In the genomic region with DNA sequence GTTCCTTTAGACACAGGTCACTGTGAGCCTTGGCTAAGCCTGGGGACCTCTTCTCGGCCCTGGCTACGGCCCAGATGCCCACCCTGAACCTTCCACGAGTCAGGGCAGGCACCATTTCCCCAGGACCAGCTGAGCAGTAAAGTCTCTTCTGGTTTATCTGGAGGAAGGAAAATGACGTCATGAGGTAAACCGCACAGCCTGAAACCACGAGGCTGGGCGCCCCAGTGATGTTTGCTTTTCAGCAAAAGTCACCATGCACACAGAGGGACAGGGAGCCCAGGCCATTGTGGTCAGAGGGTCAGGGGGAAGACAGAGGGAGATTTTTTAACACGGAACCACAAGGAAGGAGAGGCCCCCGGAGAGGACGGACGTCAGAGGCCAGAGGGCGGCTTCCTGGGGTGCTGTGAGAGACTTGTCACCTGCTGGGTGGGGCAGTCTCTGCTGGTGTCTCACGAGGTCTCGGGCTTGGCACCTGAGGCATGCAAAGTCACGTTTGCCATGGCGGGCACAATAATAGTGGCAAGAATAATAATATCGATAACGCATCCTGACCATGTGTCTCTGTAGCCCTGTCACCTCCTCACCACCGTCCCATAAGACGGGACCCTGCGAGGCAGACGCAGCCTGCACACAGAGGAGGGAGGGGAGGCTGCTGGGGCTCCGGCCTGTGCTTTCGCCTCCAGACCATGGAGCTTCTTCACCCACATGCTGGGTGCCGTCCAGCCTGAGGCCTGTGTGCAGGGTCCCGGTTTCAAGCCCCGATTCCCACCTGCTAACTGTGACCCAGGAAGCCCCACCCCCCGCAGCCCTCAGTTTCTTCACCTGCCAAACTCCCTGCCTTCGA, we compare ENCODE assay signal across 8 cellular contexts. TPM values are rescaled to one million over a fixed set of nuclear protein-coding genes. Genes with fewer than 3 reads are reported as not detected.
A peak's percentile ranks its signal among the peaks of the same experiment; 100 is the strongest.
DNase-seq lines count a peak whose midpoint lies in the region; ATAC-seq, FAIRE-seq and TF ChIP-seq lines count a peak whose summit lies in the region.

No MANE protein-coding gene starts in this region.

- H3K36me3 ChIP-seq in Panc1 (ENCODE audit: control insufficient read depth, insufficient read depth, low read length) (no peaks in the 10 kb centered on the region), left lung (no peaks in the 10 kb centered on the region)

- H3K9me3 Mint-ChIP-seq in activated T-helper 17 cell treated with anti-CD3 and anti-CD28 coated beads, Interleukin-2, amount 50 U/mL, for 72 hours: no peaks in the 10 kb centered on the region

- ATAC-seq in HG02870 (IDR thresholded peaks at IDR 0.05; ENCODE audit: unreplicated experiment): peak; percentile 71
- 0 out of 2 replicates have a peak, but pooled peaks have one; percentile 24 for ATAC-seq in Panc1
- ATAC-seq in activated T-helper 17 cell treated with anti-CD3 and anti-CD28 coated beads, Interleukin-2, amount 50 U/mL, for 72 hours (replicated peaks): peak; percentile 88
- peak; percentile 59 for ATAC-seq in left lung

- H3K27me3 ChIP-seq in Panc1 (ENCODE audit: control insufficient read depth, insufficient read depth, low read length) (no peaks in the 10 kb centered on the region), left lung (no peaks in the 10 kb centered on the region)

- TF ChIP-seq CTCF in Panc1 (IDR thresholded peaks at IDR 0.05) (no peak), left lung (IDR thresholded peaks at IDR 0.05) (no peak)

- H3K27ac ChIP-seq in Panc1 (ENCODE audit: low read length) (0 out of 2 replicates have a peak overlapping the region, but pooled peaks have one; percentile 39), left lung (peak overlapping the region in 1 of 2 donors; percentile 80)

- CTCF ChIA-PET in Panc1 (lab: Charles Lee): interaction anchor here (0.6 kb wide), 1 partner anchor 207 kb away, joined by 5 read pairs; no protein-coding TSS in a partner anchor

- H3K4me1 ChIP-seq in Panc1 (ENCODE audit: control insufficient read depth, insufficient read depth, low read length) (no peaks in the 10 kb centered on the region; the same call in 1 of the 2 replicates), left lung (peaks cover 12 to 44% of the 10 kb centered on the region in 2 donors)

- POLR2A ChIA-PET in Panc1 (lab: Charles Lee): interaction anchor here (1.1 kb wide), 1 partner anchor 25 kb away, joined by 3 read pairs; no protein-coding TSS in a partner anchor

- no peak for TF ChIP-seq POLR2A in GM12892 (IDR thresholded peaks at IDR 0.05; ENCODE audit: low read depth, low read length)

- peak overlapping the region; percentile 77 for H3K4me3 Mint-ChIP-seq in activated T-helper 17 cell treated with anti-CD3 and anti-CD28 coated beads, Interleukin-2, amount 50 U/mL, for 72 hours

- H3K36me3 Mint-ChIP-seq in activated T-helper 17 cell treated with anti-CD3 and anti-CD28 coated beads, Interleukin-2, amount 50 U/mL, for 72 hours (ENCODE audit: low read depth): peaks cover 6% of the 10 kb centered on the region

- DNase-seq in GM12892 (ENCODE audit: insufficient read length): peak; percentile 56
- peak; percentile 27 for DNase-seq in Panc1 (ENCODE audit: low read depth, low spot score)
- peak; percentile 80 to 87 for DNase-seq in left lung
- peak; percentile 92 for DNase-seq in stimulated activated CD8-positive, alpha-beta memory T cell treated with anti-CD3 and anti-CD28 coated beads, Interleukin-4, amount 100 ng/mL, for 48 hours
- DNase-seq in NCI-H1417 (lab: John Stamatoyannopoulos, UW): no peak
- no peak for DNase-seq in D341Med (ENCODE audit: low spot score)

- no peak overlapping the region for H3K4me3 ChIP-seq in Panc1 (ENCODE audit: low read depth in 2 of 2, low read length in 2 of 2)
- no peak overlapping the region for H3K4me3 ChIP-seq in left lung

- peaks cover 22% of the 10 kb centered on the region for H3K4me1 Mint-ChIP-seq in activated T-helper 17 cell treated with anti-CD3 and anti-CD28 coated beads, Interleukin-2, amount 50 U/mL, for 72 hours

- H3K9me3 ChIP-seq in Panc1 (ENCODE audit: control insufficient read depth, insufficient read depth, low read depth, low read length): no peaks in the 10 kb centered on the region
- H3K9me3 ChIP-seq in left lung: no peaks in the 10 kb centered on the region

- H3K27me3 Mint-ChIP-seq in activated T-helper 17 cell treated with anti-CD3 and anti-CD28 coated beads, Interleukin-2, amount 50 U/mL, for 72 hours: no peaks in the 10 kb centered on the region

- peak; percentile 88 for FAIRE-seq in GM12892 (lab: Jason Lieb, UNC)

- in situ Hi-C loops in Panc1 (cut with HindIII; ENCODE audit: low pct_unique_long_range_greater_than_20kb, low sequenced_read_pairs): no loop called here

- peak overlapping the region; percentile 88 for H3K27ac Mint-ChIP-seq in activated T-helper 17 cell treated with anti-CD3 and anti-CD28 coated beads, Interleukin-2, amount 50 U/mL, for 72 hours

- intact Hi-C loops in Panc1 (cut with micrococcal nuclease; ENCODE audit: unreplicated experiment): no loop called here
- intact Hi-C loops in left lung (cut with DNase I): no loop called here

- no TSS peak for BruUV-seq in Panc1 (replicated peaks; lab: Mats Ljungman, UMichigan)

RNA-seq across cellular contexts. Expression of a gene that starts 33.2 kb away (rescaled TPM):
- polyA plus RNA-seq in GM12892 (2012; ENCODE audit: missing spikeins): 0.68 TPM
- total RNA-seq in Panc1 (2021; ENCODE audit: unreplicated experiment): 29.0 TPM
- 34.9 TPM for polyA plus RNA-seq in Panc1 (2012; ENCODE audit: insufficient read length)
- total RNA-seq in activated T-helper 17 cell treated with anti-CD3 and anti-CD28 coated beads, Interleukin-2, amount 50 U/mL, for 72 hours: 100 to 1,000 TPM in 1 of 2 donors, 10 to 100 TPM in 1; 90.9 to 214 TPM
- total RNA-seq in left lung: 100 to 1,000 TPM in 1 of 2 donors, 10 to 100 TPM in 1; 83.4 to 114 TPM

Comparison
In these comparisons a context has a peak if more than half of its experiments do, and no peak if none do; other contexts are left out.
1. DNase-seq: peak in GM12892 (single experiment), Panc1 (single experiment), left lung (2 of 2) and stimulated activated CD8-positive, alpha-beta memory T cell treated with anti-CD3 and anti-CD28 coated beads, Interleukin-4, amount 100 ng/mL, for 48 hours (single experiment); none in NCI-H1417 (0 of 3) and D341Med (single experiment).
2. ATAC-seq: peak in every context shown above with its lines; median percentile 88 in activated T-helper 17 cell treated with anti-CD3 and anti-CD28 coated beads, Interleukin-2, amount 50 U/mL, for 72 hours; 71 in HG02870; 59 in left lung; 24 in Panc1.